Comparison of ENCODE assay signal across 9 cellular contexts in genomic region chr7:2680792-2681490, GRCh38. TPM values are rescaled to one million over a fixed set of nuclear protein-coding genes. Genes with fewer than 3 reads are reported as not detected.
A peak's percentile ranks its signal among the peaks of the same experiment; 100 is the strongest.
DNase-seq lines count a peak whose midpoint lies in the region; ATAC-seq, FAIRE-seq and TF ChIP-seq lines count a peak whose summit lies in the region.
"Had no signal": no experiment of that assay in that cellular context is flagged by ENCODE, and none has a peak within 500 bp of the region (broad histone marks: within the 10 kb centered on the region; RNA-seq: fewer than 3 reads in every experiment).

No MANE protein-coding gene starts in this region.

- peak overlapping the region; percentile 42 for H4K91ac ChIP-seq in H1 (replicated peaks; ENCODE audit: insufficient read length, low read length)

- no peak overlapping the region for H3K9ac ChIP-seq in H1 (replicated peaks in 1 of 4; ENCODE audit: extremely low read depth in 1 of 4, low read depth in 3 of 4, low read length in 3 of 4)

- no peak overlapping the region for H2BK5ac ChIP-seq in H1 (ENCODE audit: low read depth, low read length)

- ATAC-seq in A549 = peak; percentile 82 to 94
- ATAC-seq in GM18505 (IDR thresholded peaks at IDR 0.05; ENCODE audit: unreplicated experiment) = no peak

- no peaks in the 10 kb centered on the region for H3K79me1 ChIP-seq in H1 (ENCODE audit: low read depth, low read length)

- H2AFZ ChIP-seq in H1 (ENCODE audit: low read length) = peak overlapping the region; percentile 56; the same call in 1 of the 2 replicates

- no peaks in the 10 kb centered on the region for H3K36me3 ChIP-seq in H1 (ENCODE audit: control insufficient read depth in 2 of 4, insufficient read depth in 4 of 4, low read length in 3 of 4)

- H3K27ac ChIP-seq in A549 (no peak overlapping the region), H1 (ENCODE audit: low read depth, low read length) (no peak overlapping the region)

- H2BK20ac ChIP-seq in H1 (ENCODE audit: low read length) = no peak overlapping the region; the same call in 1 of the 2 replicates

- peak overlapping the region; percentile 24; the same call in 1 of the 2 replicates for H3K18ac ChIP-seq in H1 (ENCODE audit: extremely low read depth, low read length)

- peak overlapping the region; percentile 72; the same call in 1 of the 2 replicates for H2BK15ac ChIP-seq in H1 (ENCODE audit: low read length)

- peak; percentile 77 to 93 for DNase-seq in A549 (ENCODE audit: low read depth in 1 of 2, low spot score in 1 of 2)
- peak; percentile 83 for DNase-seq in GM13976 (ENCODE audit: low spot score)
- DNase-seq in NCI-H2196 treated with DMSO at 0.1 percent for 48 hours (lab: John Stamatoyannopoulos, UW; ENCODE audit: unreplicated experiment) = peak; percentile 50
- DNase-seq in activated CD4-positive, alpha-beta T cell treated with anti-CD3 and anti-CD28 coated beads, Interleukin-2, amount 50 U/mL, for 48 hours = peak; percentile 69 to 76
- DNase-seq in H1 (ENCODE audit: low read depth in 1 of 2, low spot score in 2 of 2) = peak; percentile 46 to 95
- peak; percentile 91 for DNase-seq in medulla oblongata (ENCODE audit: extremely low spot score)
- DNase-seq in stimulated activated CD8-positive, alpha-beta memory T cell treated with anti-CD3 and anti-CD28 coated beads, Interleukin-15, amount 100 ng/mL, for 1 hour (ENCODE audit: low read depth) = peak; percentile 31

- no peak overlapping the region for H4K5ac ChIP-seq in H1 (ENCODE audit: insufficient read length, low read depth, low read length)

- in situ Hi-C loops in GM13976 (cut with MboI; ENCODE audit: low sequenced_read_pairs, unreplicated experiment) = no loop called here

- H3K23me2 ChIP-seq in H1 (ENCODE audit: low read depth, low read length) = no peaks in the 10 kb centered on the region

- H2BK120ac ChIP-seq in H1 (replicated peaks; ENCODE audit: low read depth, low read length) = no peak overlapping the region

- H3K27me3 ChIP-seq in H1 (replicated peaks in 1 of 4; ENCODE audit: control insufficient read depth in 3 of 4, extremely low read depth in 1 of 4, insufficient read depth in 3 of 4, low read length in 3 of 4) = no peaks in the 10 kb centered on the region; a peak in 1 of 7 replicates

- no peaks in the 10 kb centered on the region for H3K79me2 ChIP-seq in H1 (ENCODE audit: control insufficient read depth in 1 of 2, insufficient read depth in 2 of 2, low read length in 2 of 2)

- peak overlapping the region; percentile 55; the same call in 1 of the 2 replicates for H2BK12ac ChIP-seq in H1 (ENCODE audit: low read depth, low read length)

- TF ChIP-seq CTCF in A549 (IDR thresholded peaks at IDR 0.05) (peak; percentile 79), GM13976 (IDR thresholded peaks at IDR 0.05; ENCODE audit: borderline replicate concordance, control extremely low read depth, extremely low read depth, insufficient read depth, missing control alignments) (peak; percentile 50), H1 (IDR thresholded peaks at IDR 0.05; ENCODE audit: control extremely low read depth in 1 of 3, insufficient read depth in 1 of 3, low read depth in 1 of 3, low read length in 3 of 3) (peak; percentile 85 to 89 (median 86))

- no peak for TF ChIP-seq POLR2A in A549 (IDR thresholded peaks at IDR 0.05; ENCODE audit: low read length)
- TF ChIP-seq POLR2A in H1 (IDR thresholded peaks at IDR 0.05; ENCODE audit: control extremely low read depth in 1 of 2, low read depth in 2 of 2, low read length in 2 of 2) = no peak
- TF ChIP-seq POLR2A in GM18505 (IDR thresholded peaks at IDR 0.05; ENCODE audit: borderline replicate concordance, extremely low read depth, insufficient read depth, insufficient read length) = no peak

- FAIRE-seq in A549 (lab: Jason Lieb, UNC) = no peak
- FAIRE-seq in H1 (lab: Jason Lieb, UNC) = no peak
- FAIRE-seq: islet of Langerhans had no signal

- H3K4me2 ChIP-seq in A549 (peak overlapping the region; percentile 43), H1 (ENCODE audit: insufficient read depth in 1 of 2, low read depth in 2 of 2, low read length in 2 of 2) (no peak overlapping the region)

- no peak for TF ChIP-seq EP300 in A549 (IDR thresholded peaks at IDR 0.05)
- TF ChIP-seq EP300 in H1 (IDR thresholded peaks at IDR 0.05; ENCODE audit: borderline replicate concordance in 1 of 2, low read depth in 2 of 2, low read length in 2 of 2) = no peak

- no peak overlapping the region for H3K4ac ChIP-seq in H1 (replicated peaks; ENCODE audit: insufficient read length, low read depth, low read length)

- 12% methylated on average over 13 of the region's 27 CpGs for WGBS in A549 (ENCODE audit: missing lambda C conversion rate)
- WGBS in H1 (ENCODE audit: extremely low coverage in 1 of 2, insufficient coverage in 1 of 2, insufficient read length in 1 of 2, insufficient replicate concordance in 2 of 2, low coverage in 1 of 2, low lambda C conversion rate in 2 of 2, missing lambda C conversion rate in 1 of 2), 2 experiments = 62% methylated on average over 24 of the region's 27 CpGs; no CpG with 5 or more reads in 1 of the 2 experiments

- CTCF ChIA-PET in A549 (lab: Yijun Ruan, JAX) (interaction anchor here (0.6 to 6.5 kb wide), 48 partner anchors 11 to 252 kb away, joined by 3 to 108 read pairs (median 4); partner anchors contain the start of gene GRIFIN), H1 (lab: Charles Lee; ENCODE audit: partially characterized antibody) (interaction anchor here (0.7 to 5.4 kb wide), 32 partner anchors 9 to 748 kb away, joined by 3 to 59 read pairs (median 5); no protein-coding TSS in a partner anchor)

- no peak overlapping the region for H3K14ac ChIP-seq in H1 (ENCODE audit: insufficient read length)

- H2AK5ac ChIP-seq in H1 (ENCODE audit: low read depth, low read length) = no peak overlapping the region

- no peak overlapping the region for H3K23ac ChIP-seq in H1 (ENCODE audit: insufficient read length)

- H4K20me1 ChIP-seq in H1 (replicated peaks in 1 of 2; ENCODE audit: control insufficient read depth in 1 of 2, insufficient read depth in 2 of 2, low read length in 2 of 2) = no peaks in the 10 kb centered on the region

- no peaks in the 10 kb centered on the region for H3K4me1 ChIP-seq in A549
- H3K4me1 ChIP-seq in H1 (replicated peaks in 1 of 4; ENCODE audit: control insufficient read depth in 3 of 4, insufficient read depth in 4 of 4, low read length in 3 of 4) = no peaks in the 10 kb centered on the region

- H3K4me3 ChIP-seq in A549 (no peak overlapping the region), H1 (ENCODE audit: extremely low read depth in 1 of 4, insufficient read depth in 2 of 4, low read depth in 3 of 4, low read length in 4 of 4) (no peak overlapping the region)

- peak overlapping the region; percentile 62; the same call in 1 of the 2 replicates for H4K8ac ChIP-seq in H1 (ENCODE audit: extremely low read depth, insufficient read depth, low read length)

- TF ChIP-seq RAD21 in A549 (conservative IDR thresholded peaks at IDR 0.05 in 1 of 2, IDR thresholded peaks at IDR 0.05 in 1 of 2) (peak; percentile 83 to 88), H1 (IDR thresholded peaks at IDR 0.05 in 1 of 2, conservative IDR thresholded peaks at IDR 0.05 in 1 of 2; ENCODE audit: low read depth in 2 of 2, low read length in 2 of 2) (peak; percentile 84 to 88)

- no peak overlapping the region for H3K56ac ChIP-seq in H1 (replicated peaks; ENCODE audit: insufficient read length, low read depth, low read length)

- POLR2A ChIA-PET in A549 (lab: Yijun Ruan, JAX) = no interaction called here
- POLR2A ChIA-PET in H1 (lab: Charles Lee; ENCODE audit: partially characterized antibody) = interaction anchor here (0.6 to 1.3 kb wide), 2 partner anchors 8 to 128 kb away, joined by 3 to 6 read pairs; no protein-coding TSS in a partner anchor

- H3K9me3 ChIP-seq in A549 = no peaks in the 10 kb centered on the region
- H3K9me3 ChIP-seq in H1 (ENCODE audit: insufficient read depth in 2 of 2, low read depth in 1 of 2, low read length in 1 of 2) = no peaks in the 10 kb centered on the region; a peak in 1 of 4 replicates

TF ChIP-seq in A549, 52 proteins besides CTCF, POLR2A, EP300 and RAD21 (continues in another document):
- TF ChIP-seq ZC3H11A (IDR thresholded peaks at IDR 0.05) = no peak
- TF ChIP-seq MYC (IDR thresholded peaks at IDR 0.05; ENCODE audit: borderline replicate concordance, low read length) = no peak

TF ChIP-seq in H1, 55 proteins besides CTCF, POLR2A, EP300 and RAD21 (continues in another document):
- no peak for TF ChIP-seq BRCA1 (IDR thresholded peaks at IDR 0.05; ENCODE audit: low read depth, low read length)

RNA-seq across cellular contexts. Expression of gene AMZ1, which starts 7.1 kb away (rescaled TPM):
- 0.01 and 0.11 TPM in 2 replicates for polyA plus RNA-seq in A549 (2011; rRNA removed)
- polyA plus RNA-seq in A549 (2012; cell fraction: cytosol; rRNA removed) = 0.01 TPM in 1 of 2 replicates, not detected in the other
- 0.01 TPM in 1 of 2 replicates, not detected in the other for polyA plus RNA-seq in A549 (2012; cell fraction: nucleus; rRNA removed)
- 0.03 to 0.05 TPM in 2 of 3 replicates, not detected in the other for polyA plus RNA-seq in A549 (2017; fragmentation: RNase III; extraction: RNeasy Plus Mini Kit Qiagen cat#74134 plus additional on column Dnase treatment)
- not detected in 2 replicates for polyA minus RNA-seq in A549 (2011; rRNA and poly(A)+ RNA removed)
- 0.82 and 1.4 TPM in 2 replicates for total RNA-seq in H1 (2021; fragmentation: NEBNext Ultra II Directional; extraction: Animal tissue kit (Norgen Biotek cat#: 25700))
- polyA plus RNA-seq in H1 (2011; rRNA removed) = 0.59 and 1.1 TPM in 2 replicates
- 0.58 TPM for polyA plus RNA-seq in H1 (2011; cell fraction: cytosol; rRNA removed)
- 1.2 TPM for polyA plus RNA-seq in H1 (2011; cell fraction: nucleus; rRNA removed)
- polyA plus RNA-seq in H1 (2012, experiment 1 of 2) = 0.33 to 1.3 TPM (median 0.91 TPM) in 4 replicates
- 0.16 TPM for polyA plus RNA-seq in H1 (2012, experiment 2 of 2)
- polyA plus RNA-seq in H1 (2013, experiment 1 of 2) = 0.65 TPM
- polyA plus RNA-seq in H1 (2013, experiment 2 of 2) = 0.63 TPM
- polyA minus RNA-seq in H1 (2011; rRNA and poly(A)+ RNA removed) = 0.82 and 0.90 TPM in 2 replicates
- polyA minus RNA-seq in H1 (2011; cell fraction: cytosol; rRNA and poly(A)+ RNA removed) = 2.0 TPM
- 2.9 TPM for polyA minus RNA-seq in H1 (2011; cell fraction: nucleus; rRNA and poly(A)+ RNA removed)

RNA-seq across cellular contexts. Expression of gene TTYH3, which starts 49.2 kb away (rescaled TPM):
- polyA plus RNA-seq in A549 (2011; rRNA removed) (11.1 and 11.3 TPM in 2 replicates), A549 (2017; fragmentation: RNase III; extraction: RNeasy Plus Mini Kit Qiagen cat#74134 plus additional on column Dnase treatment) (35.9 to 45.2 TPM (median 43.6 TPM) in 3 replicates), H1 (2011; rRNA removed) (66.2 and 122 TPM in 2 replicates)
- polyA plus RNA-seq in A549 (2012; cell fraction: cytosol; rRNA removed) = 19.8 and 35.4 TPM in 2 replicates
- 48.5 and 73.3 TPM in 2 replicates for polyA plus RNA-seq in A549 (2012; cell fraction: nucleus; rRNA removed)
- 7.9 and 11.2 TPM in 2 replicates for polyA minus RNA-seq in A549 (2011; rRNA and poly(A)+ RNA removed)
- 169 and 172 TPM in 2 replicates for total RNA-seq in H1 (2021; fragmentation: NEBNext Ultra II Directional; extraction: Animal tissue kit (Norgen Biotek cat#: 25700))
- polyA plus RNA-seq in H1 (2011; cell fraction: cytosol; rRNA removed) = 46.4 TPM
- polyA plus RNA-seq in H1 (2011; cell fraction: nucleus; rRNA removed) = 147 TPM
- 68.1 to 127 TPM (median 115 TPM) in 4 replicates for polyA plus RNA-seq in H1 (2012, experiment 1 of 2)
- 102 TPM for polyA plus RNA-seq in H1 (2012, experiment 2 of 2)
- polyA plus RNA-seq in H1 (2013, experiment 1 of 2) = 175 TPM
- polyA plus RNA-seq in H1 (2013, experiment 2 of 2) = 184 TPM
- 41.7 and 42.6 TPM in 2 replicates for polyA minus RNA-seq in H1 (2011; rRNA and poly(A)+ RNA removed)
- polyA minus RNA-seq in H1 (2011; cell fraction: cytosol; rRNA and poly(A)+ RNA removed) = 87.8 TPM
- 79.3 TPM for polyA minus RNA-seq in H1 (2011; cell fraction: nucleus; rRNA and poly(A)+ RNA removed)

Comparison
In these comparisons a context has a peak if more than half of its experiments do, and no peak if none do; other contexts are left out.
1. DNase-seq: peak in every context shown above with its lines; median percentile 91 in medulla oblongata; 85 in A549; 83 in GM13976; 72 in activated CD4-positive, alpha-beta T cell treated with anti-CD3 and anti-CD28 coated beads, Interleukin-2, amount 50 U/mL, for 48 hours; 70 in H1; 50 in NCI-H2196 treated with DMSO at 0.1 percent for 48 hours; 31 in stimulated activated CD8-positive, alpha-beta memory T cell treated with anti-CD3 and anti-CD28 coated beads, Interleukin-15, amount 100 ng/mL, for 1 hour.
2. Of the 18 proteins assayed by ChIP-seq in both H1 and A549: peak only in H1: none; only in A549: none; in both: CTCF and RAD21; in neither: 16.